16 cellular contexts compared by ENCODE assay signal in genomic region chr11:19576054-19576453, GRCh38.
"Had no signal": no experiment of that assay in that cellular context is flagged by ENCODE, and none has a peak within 500 bp of the region (broad histone marks: within the 10 kb centered on the region; RNA-seq: fewer than 3 reads in every experiment).

No MANE protein-coding gene starts in this region.

- H3K36me3 Mint-ChIP-seq: activated naive CD8-positive, alpha-beta T cell treated with anti-CD3 and anti-CD28 coated beads, Interleukin-2, amount 10 ng/mL, durations not matched to agents 7 days and 5 days had no signal

- ATAC-seq: activated T-cell treated with anti-CD3 and anti-CD28 coated beads, Interleukin-2, amount 50 U/mL, for 4 hours; left cardiac atrium; psoas muscle; sciatic nerve had no signal

- H3K9me3 ChIP-seq: psoas muscle, testis had no signal

- H3K4me3 ChIP-seq: psoas muscle, testis had no signal

- DNase-seq: activated CD4-positive, alpha-beta T cell treated with anti-CD3 and anti-CD28 coated beads, Interleukin-2, amount 50 U/mL, for 4 hours; activated CD4-positive, CD25-positive, alpha-beta regulatory T cell treated with anti-CD3 and anti-CD28 coated beads, Interleukin-2, amount 50 U/mL, for 72 hours; activated gamma-delta T cell; activated naive CD8-positive, alpha-beta T cell treated with anti-CD3 and anti-CD28 coated beads, Interleukin-2, amount 10 ng/mL, durations not matched to agents 7 days and 5 days; activated T-cell treated with anti-CD3 and anti-CD28 coated beads, Interleukin-2, amount 50 U/mL, for 4 hours; caudate nucleus; cortex of kidney; effector CD8-positive, alpha-beta T cell; left cardiac atrium; mesenchymal stem cell; psoas muscle; stimulated activated CD4-positive, alpha-beta T cell treated with anti-CD3 and anti-CD28 coated beads, Interleukin-12 subunit alpha, Interleukin-12 subunit beta, amount 100 ng/mL, for 4 hours; stimulated activated CD4-positive, alpha-beta T cell treated with anti-CD3 and anti-CD28 coated beads, Interleukin-2, amount 100 ng/mL, for 48 hours; stimulated activated naive CD4-positive, alpha-beta T cell treated with Interleukin-2 at 50 U/mL for 16 hours; testis had no signal

- H3K27ac Mint-ChIP-seq: activated naive CD8-positive, alpha-beta T cell treated with anti-CD3 and anti-CD28 coated beads, Interleukin-2, amount 10 ng/mL, durations not matched to agents 7 days and 5 days had no signal

- H3K27ac ChIP-seq: psoas muscle, testis had no signal

- H3K4me1 Mint-ChIP-seq: activated naive CD8-positive, alpha-beta T cell treated with anti-CD3 and anti-CD28 coated beads, Interleukin-2, amount 10 ng/mL, durations not matched to agents 7 days and 5 days had no signal

- H3K9me3 Mint-ChIP-seq: activated naive CD8-positive, alpha-beta T cell treated with anti-CD3 and anti-CD28 coated beads, Interleukin-2, amount 10 ng/mL, durations not matched to agents 7 days and 5 days; activated T-cell treated with anti-CD3 and anti-CD28 coated beads, Interleukin-2, amount 50 U/mL, for 4 hours had no signal

- H3K27me3 ChIP-seq: testis had no signal

- H3K4me3 Mint-ChIP-seq: activated naive CD8-positive, alpha-beta T cell treated with anti-CD3 and anti-CD28 coated beads, Interleukin-2, amount 10 ng/mL, durations not matched to agents 7 days and 5 days; activated T-cell treated with anti-CD3 and anti-CD28 coated beads, Interleukin-2, amount 50 U/mL, for 4 hours had no signal
